In the genomic region with DNA sequence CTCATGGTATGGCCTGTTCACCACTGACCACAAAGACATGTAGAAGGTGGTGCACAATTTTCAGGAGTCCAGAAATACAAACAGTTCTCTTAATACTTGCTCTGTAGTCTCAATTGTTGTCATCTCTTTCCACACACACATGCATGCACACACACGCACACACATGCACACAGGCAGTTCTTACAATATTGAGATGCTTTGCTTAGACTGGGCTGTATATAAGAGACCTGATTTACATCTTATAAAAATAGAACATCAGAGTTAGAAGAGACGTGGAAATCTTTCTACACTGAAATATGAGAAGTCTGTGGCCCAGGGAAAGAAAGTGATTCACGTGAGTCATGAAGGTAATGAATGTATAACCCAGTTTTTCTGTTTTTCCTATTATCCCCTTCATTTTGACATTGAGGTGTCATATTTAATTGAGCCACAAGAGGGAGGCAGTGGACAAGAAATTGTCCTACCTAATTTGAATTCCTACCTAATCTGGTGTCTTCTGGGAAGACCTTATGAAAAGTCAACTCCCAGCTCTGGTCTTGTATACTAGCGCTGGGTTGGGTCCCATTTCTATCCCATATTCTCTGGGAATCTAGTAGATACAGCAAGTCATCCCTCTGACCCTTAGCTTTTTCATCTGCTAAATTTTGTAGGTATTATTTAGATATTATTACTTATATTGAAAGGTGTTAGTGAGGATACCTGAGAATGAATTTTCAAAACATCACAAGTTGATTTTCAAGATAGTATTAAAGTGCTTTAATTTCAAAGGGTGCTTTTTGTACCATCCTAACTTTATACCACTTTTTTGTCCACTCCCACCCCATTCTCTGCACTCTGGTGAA, we compare ENCODE assay signal across 8 cellular contexts. TPM values are rescaled to one million over a fixed set of nuclear protein-coding genes. Genes with fewer than 3 reads are reported as not detected.
DNase-seq lines count a peak whose midpoint lies in the region; ATAC-seq, FAIRE-seq and TF ChIP-seq lines count a peak whose summit lies in the region.

No MANE protein-coding gene starts in this region.

- peak; percentile 47 for TF ChIP-seq CTCF in astrocyte of the cerebellum (IDR thresholded peaks at IDR 0.05; ENCODE audit: low read depth, low read length, missing control alignments)

- in situ Hi-C loops in astrocyte of the cerebellum (cut with HindIII; ENCODE audit: low sequenced_read_pairs): no loop called here

- no peak overlapping the region for H3K4me3 ChIP-seq in astrocyte of the cerebellum (ENCODE audit: low read depth, low read length)

- no peak for TF ChIP-seq POLR2A in GM12892 (IDR thresholded peaks at IDR 0.05; ENCODE audit: low read depth, low read length)

- peak; percentile 8 for DNase-seq in COLO668 (lab: John Stamatoyannopoulos, UW; ENCODE audit: unreplicated experiment)
- no peak for DNase-seq in GM12892 (ENCODE audit: insufficient read length)
- peak; percentile 26 for DNase-seq in NCI-H146 (lab: John Stamatoyannopoulos, UW)
- DNase-seq in astrocyte of the cerebellum (ENCODE audit: low read depth): peak; percentile 3
- DNase-seq in kidney glomerular epithelial cell (lab: John Stamatoyannopoulos, UW): peak; percentile 55
- DNase-seq in urothelium cell line (ENCODE audit: low spot score): peak; percentile 57

- FAIRE-seq in GM12892 (lab: Jason Lieb, UNC) (peak; percentile 94), urothelium cell line (lab: Jason Lieb, UNC) (no peak)

- ATAC-seq in HG03378 (IDR thresholded peaks at IDR 0.05; ENCODE audit: unreplicated experiment) (no peak), GM18873 (IDR thresholded peaks at IDR 0.05; ENCODE audit: low FRiP score, unreplicated experiment) (no peak)

RNA-seq across cellular contexts. Expression of gene MS4A4A, which starts 14.9 kb away (rescaled TPM):
- polyA plus RNA-seq in GM12892 (2012; ENCODE audit: missing spikeins): 0.57 TPM

RNA-seq across cellular contexts. Expression of gene MS4A4E, which starts 22.7 kb away (rescaled TPM):
- polyA plus RNA-seq in GM12892 (2012; ENCODE audit: missing spikeins): not detected
